Comparison of ENCODE assay signal across 12 cellular contexts in the genomic region with DNA sequence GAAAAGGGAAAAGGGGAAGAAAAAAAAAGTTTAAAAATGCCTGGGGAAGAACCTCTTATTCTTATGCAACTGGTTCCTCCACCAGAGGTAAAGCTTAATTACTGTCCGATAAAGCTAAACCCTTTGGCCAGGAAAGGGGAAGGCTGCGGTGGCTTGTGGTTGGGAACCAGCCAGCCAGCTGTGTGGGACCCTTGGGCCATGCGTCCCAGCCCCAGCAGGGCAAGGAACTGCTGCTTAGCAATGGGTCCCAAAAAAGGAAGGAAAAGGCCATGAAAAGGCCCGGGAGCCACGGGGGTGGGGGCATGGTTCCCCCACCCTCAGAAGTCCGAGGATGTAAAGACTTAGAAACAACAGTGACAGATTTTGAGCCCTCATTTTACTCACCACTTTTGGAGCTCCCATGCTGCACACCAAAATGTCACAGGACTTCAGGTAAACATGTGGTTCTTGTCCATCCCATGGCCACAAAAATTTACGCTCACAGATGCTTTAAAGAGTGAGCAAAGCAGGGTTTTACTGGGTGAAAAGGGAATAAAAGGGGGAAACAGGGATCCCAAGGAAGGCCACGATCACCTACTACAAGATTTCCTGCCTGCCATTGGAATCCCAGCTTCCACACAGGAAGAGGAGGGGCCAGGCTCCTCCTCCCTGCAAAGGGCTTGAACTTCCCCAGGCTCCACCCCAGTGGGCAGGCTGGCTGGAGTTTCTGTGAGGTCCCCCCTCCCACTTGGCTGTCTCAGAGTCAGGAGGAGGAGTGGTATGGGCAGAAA.
DNase-seq lines count a peak whose midpoint lies in the region; ATAC-seq and TF ChIP-seq lines count a peak whose summit lies in the region.
"Had no signal": no experiment of that assay in that cellular context is flagged by ENCODE, and none has a peak within 500 bp of the region (broad histone marks: within the 10 kb centered on the region; RNA-seq: fewer than 3 reads in every experiment).

No MANE protein-coding gene starts in this region.

- peaks cover 45% of the 10 kb centered on the region for H3K79me2 ChIP-seq in MM.1S (ENCODE audit: low read length)

- H3K4me3 ChIP-seq in MM.1S (ENCODE audit: low read length): peak overlapping the region; percentile 65
- H3K4me3 ChIP-seq in lung: no peak overlapping the region

- H2AFZ ChIP-seq in MM.1S (ENCODE audit: low read length): peak overlapping the region; percentile 9; the same call in 1 of the 2 replicates

- ATAC-seq in lung (ENCODE audit: insufficient read depth, low FRiP score): peak; percentile 53
- ATAC-seq: activated CD4-positive, alpha-beta T cell treated with anti-CD3 and anti-CD28 coated beads for 36 hours had no signal

- no peak for TF ChIP-seq CTCF in MM.1S (IDR thresholded peaks at IDR 0.05; ENCODE audit: low read length)
- TF ChIP-seq CTCF in lung (IDR thresholded peaks at IDR 0.05; ENCODE audit: control extremely low read depth, extremely low read depth): no peak

- no peaks in the 10 kb centered on the region for H3F3A ChIP-seq in MM.1S (ENCODE audit: insufficient read depth, low read length)

- H3K4me2 ChIP-seq in MM.1S (ENCODE audit: low read depth, low read length): peak overlapping the region; percentile 44; the same call in 1 of the 2 replicates

- H4K20me1 ChIP-seq in MM.1S (ENCODE audit: insufficient read depth, low read length): no peaks in the 10 kb centered on the region

- H3K27ac ChIP-seq in MM.1S (ENCODE audit: low read length) (peak overlapping the region; percentile 35; the same call in 1 of the 2 replicates), lung (ENCODE audit: low read depth in 1 of 2, low read length in 1 of 2) (no peak overlapping the region)

- peak; percentile 67 for DNase-seq in GF-D8 (lab: John Stamatoyannopoulos, UW)
- DNase-seq in MM.1S: peak; percentile 14
- peak; percentile 83 for DNase-seq in SKM-1 treated with dmso at 0.1 percent for 144 hours (lab: John Stamatoyannopoulos, UW; ENCODE audit: unreplicated experiment)
- DNase-seq in lung (ENCODE audit: low spot score): no peak
- DNase-seq in ureter (ENCODE audit: low spot score): no peak
- no peak for DNase-seq in middle frontal gyrus (ENCODE audit: extremely low spot score, low spot score)
- DNase-seq in NCI-H1436 treated with DMSO at 0.1 percent for 48 hours (lab: John Stamatoyannopoulos, UW): no peak
- no peak for DNase-seq in mesenteric fat pad (ENCODE audit: low spot score)
- DNase-seq: activated CD4-positive, alpha-beta T cell treated with anti-CD3 and anti-CD28 coated beads for 36 hours; activated naive CD8-positive, alpha-beta T cell treated with anti-CD3 and anti-CD28 coated beads for 36 hours; CD4-positive, alpha-beta memory T cell; cortex of kidney had no signal

- H3K9me2 ChIP-seq in MM.1S (replicated peaks; ENCODE audit: insufficient read depth, low read length): no peaks in the 10 kb centered on the region

- H3K36me3 ChIP-seq in MM.1S (replicated peaks; ENCODE audit: insufficient read depth, low read length) (no peaks in the 10 kb centered on the region), lung (ENCODE audit: control insufficient read depth in 2 of 2, insufficient read depth in 2 of 2, low read length in 2 of 2) (no peaks in the 10 kb centered on the region)

- 33 to 59% methylated on average over 8 of the region's 8 CpGs for WGBS in lung, 2 donors

- H3K9ac ChIP-seq in MM.1S (ENCODE audit: low read length): peak overlapping the region; percentile 51; the same call in 1 of the 2 replicates

- H3K9me3 ChIP-seq in MM.1S (replicated peaks; ENCODE audit: insufficient read depth, low read length): no peaks in the 10 kb centered on the region
- peaks cover 0 to 8% of the 10 kb centered on the region in 2 donors for H3K9me3 ChIP-seq in lung (ENCODE audit: control insufficient read depth in 2 of 2, insufficient read depth in 1 of 2, low read length in 1 of 2)

- H3K27me3 ChIP-seq in MM.1S (replicated peaks; ENCODE audit: insufficient read depth, low read length): no peaks in the 10 kb centered on the region
- no peaks in the 10 kb centered on the region for H3K27me3 ChIP-seq in lung (ENCODE audit: control insufficient read depth, insufficient read depth)

- H3K4me1 ChIP-seq in MM.1S (ENCODE audit: low read length): no peaks in the 10 kb centered on the region
- no peaks in the 10 kb centered on the region for H3K4me1 ChIP-seq in lung (ENCODE audit: control insufficient read depth in 2 of 2, insufficient read depth in 2 of 2, low read length in 2 of 2)

Comparison
In these comparisons a context has a peak if more than half of its experiments do, and no peak if none do; other contexts are left out.
1. DNase-seq: peak in GF-D8 (single experiment), MM.1S (single experiment) and SKM-1 treated with dmso at 0.1 percent for 144 hours (single experiment); none in lung (single experiment), ureter (single experiment), middle frontal gyrus (single experiment), NCI-H1436 treated with DMSO at 0.1 percent for 48 hours (single experiment) and mesenteric fat pad (single experiment).